In genomic region chr1:25561426-25562100, GRCh38 we compare ENCODE assay signal across 10 cellular contexts. TPM values are rescaled to one million over a fixed set of nuclear protein-coding genes. Genes with fewer than 3 reads are reported as not detected.
DNase-seq lines count a peak whose midpoint lies in the region; ATAC-seq and TF ChIP-seq lines count a peak whose summit lies in the region.
"Had no signal": no experiment of that assay in that cellular context is flagged by ENCODE, and none has a peak within 500 bp of the region (broad histone marks: within the 10 kb centered on the region; RNA-seq: fewer than 3 reads in every experiment).

No MANE protein-coding gene starts in this region.

- H3K9me3 ChIP-seq in SJCRH30 (replicated peaks): no peaks in the 10 kb centered on the region

- ATAC-seq in stimulated activated naive CD8-positive, alpha-beta T cell treated with anti-CD3 and anti-CD28 coated beads, Interleukin-15, Interleukin-2, amounts not matched to agents 100 U/mL and 50 U/mL, for 24 hours: no peak

- H3K27me3 ChIP-seq in brain microvascular endothelial cell (replicated peaks) (no peaks in the 10 kb centered on the region), SJCRH30 (no peaks in the 10 kb centered on the region)

- peaks cover 40% of the 10 kb centered on the region for H3K4me1 Mint-ChIP-seq in T-helper 2 cell treated with Interferon-gamma antibody and Interleukin-4, amounts not matched to agents 5 μg/mL and 100 μg/mL, for 36 hours (ENCODE audit: low read depth)
- H3K4me1 Mint-ChIP-seq in activated CD4-positive, alpha-beta memory T cell treated with anti-CD3 and anti-CD28 coated beads, Interleukin-2, amount 10 ng/mL, durations not matched to agents 7 days and 5 days: peaks cover 82% of the 10 kb centered on the region

- POLR2A ChIA-PET in activated CD4-positive, alpha-beta memory T cell treated with anti-CD3 and anti-CD28 coated beads, Interleukin-2, amount 10 ng/mL, durations not matched to agents 7 days and 5 days (lab: Charles Lee): interaction anchor here (1.2 to 4.9 kb wide), 2 partner anchors 12 to 241 kb away, joined by 3 to 33 read pairs; no protein-coding TSS in a partner anchor

- in situ Hi-C loops in brain microvascular endothelial cell (cut with HindIII; ENCODE audit: low pct_ligation_motif_present, low sequenced_read_pairs): no loop called here

- peaks cover 6% of the 10 kb centered on the region for H3K36me3 ChIP-seq in brain microvascular endothelial cell (replicated peaks)
- H3K36me3 ChIP-seq in SJCRH30: no peaks in the 10 kb centered on the region

- peaks cover 2% of the 10 kb centered on the region for H3K27me3 Mint-ChIP-seq in T-helper 2 cell treated with Interferon-gamma antibody and Interleukin-4, amounts not matched to agents 5 μg/mL and 100 μg/mL, for 36 hours (ENCODE audit: low read depth)
- no peaks in the 10 kb centered on the region for H3K27me3 Mint-ChIP-seq in activated CD4-positive, alpha-beta memory T cell treated with anti-CD3 and anti-CD28 coated beads, Interleukin-2, amount 10 ng/mL, durations not matched to agents 7 days and 5 days

- no peak for TF ChIP-seq CTCF in brain microvascular endothelial cell (IDR thresholded peaks at IDR 0.05; ENCODE audit: low read depth, low read length, missing control alignments)

- H3K36me3 Mint-ChIP-seq in T-helper 2 cell treated with Interferon-gamma antibody and Interleukin-4, amounts not matched to agents 5 μg/mL and 100 μg/mL, for 36 hours (ENCODE audit: low read depth): peaks cover 21% of the 10 kb centered on the region
- peaks cover 38% of the 10 kb centered on the region for H3K36me3 Mint-ChIP-seq in activated CD4-positive, alpha-beta memory T cell treated with anti-CD3 and anti-CD28 coated beads, Interleukin-2, amount 10 ng/mL, durations not matched to agents 7 days and 5 days (ENCODE audit: low read depth)

- CTCF ChIA-PET in activated CD4-positive, alpha-beta memory T cell treated with anti-CD3 and anti-CD28 coated beads, Interleukin-2, amount 10 ng/mL, durations not matched to agents 7 days and 5 days (lab: Charles Lee): interaction anchor here (1.2 kb wide), 1 partner anchor 12 kb away, joined by 3 read pairs; no protein-coding TSS in a partner anchor

- peak overlapping the region; percentile 40 for H3K27ac ChIP-seq in epithelial cell of prostate
- no peak overlapping the region for H3K27ac ChIP-seq in brain microvascular endothelial cell
- H3K27ac ChIP-seq in SJCRH30: no peak overlapping the region

- H3K4me3 ChIP-seq in brain microvascular endothelial cell (ENCODE audit: low read depth, low read length) (no peak overlapping the region), SJCRH30 (no peak overlapping the region)

- H3K4me3 Mint-ChIP-seq in T-helper 2 cell treated with Interferon-gamma antibody and Interleukin-4, amounts not matched to agents 5 μg/mL and 100 μg/mL, for 36 hours: peak overlapping the region; percentile 69
- peak overlapping the region; percentile 37 for H3K4me3 Mint-ChIP-seq in activated CD4-positive, alpha-beta memory T cell treated with anti-CD3 and anti-CD28 coated beads, Interleukin-2, amount 10 ng/mL, durations not matched to agents 7 days and 5 days

- no peaks in the 10 kb centered on the region for H3K9me3 Mint-ChIP-seq in T-helper 2 cell treated with Interferon-gamma antibody and Interleukin-4, amounts not matched to agents 5 μg/mL and 100 μg/mL, for 36 hours
- H3K9me3 Mint-ChIP-seq in activated CD4-positive, alpha-beta memory T cell treated with anti-CD3 and anti-CD28 coated beads, Interleukin-2, amount 10 ng/mL, durations not matched to agents 7 days and 5 days: no peaks in the 10 kb centered on the region

- H3K27ac Mint-ChIP-seq in T-helper 2 cell treated with Interferon-gamma antibody and Interleukin-4, amounts not matched to agents 5 μg/mL and 100 μg/mL, for 36 hours: peak overlapping the region; percentile 81
- H3K27ac Mint-ChIP-seq in activated CD4-positive, alpha-beta memory T cell treated with anti-CD3 and anti-CD28 coated beads, Interleukin-2, amount 10 ng/mL, durations not matched to agents 7 days and 5 days: peak overlapping the region; percentile 83

- no peak for DNase-seq in T-helper 2 cell treated with Interferon-gamma antibody and Interleukin-4, amounts not matched to agents 5 μg/mL and 100 μg/mL, for 36 hours (ENCODE audit: low spot score)
- DNase-seq in T-helper 2 cell (no peak), epithelial cell of prostate (ENCODE audit: low read depth, low spot score) (no peak), NCI-H2029 (lab: John Stamatoyannopoulos, UW) (no peak), brain microvascular endothelial cell (no peak), SJCRH30 (no peak)
- DNase-seq in activated CD4-positive, alpha-beta memory T cell treated with anti-CD3 and anti-CD28 coated beads, Interleukin-2, amount 10 ng/mL, durations not matched to agents 7 days and 5 days: no peak
- peak; percentile 36 for DNase-seq in stimulated activated naive CD8-positive, alpha-beta T cell treated with anti-CD3 and anti-CD28 coated beads, Interleukin-15, Interleukin-2, amounts not matched to agents 100 U/mL and 50 U/mL, for 24 hours
- DNase-seq: NCI-H1048, NCI-H524 treated with DMSO at 0.1 percent for 48 hours had no signal

- peaks cover 11% of the 10 kb centered on the region for H3K4me1 ChIP-seq in SJCRH30

RNA-seq across cellular contexts. Expression of gene LDLRAP1, which starts 18.2 kb away (rescaled TPM):
- total RNA-seq in activated CD4-positive, alpha-beta memory T cell treated with anti-CD3 and anti-CD28 coated beads, Interleukin-2, amount 10 ng/mL, durations not matched to agents 7 days and 5 days: 10 to 100 TPM; 26.4 to 27.7 TPM
- total RNA-seq in SJCRH30 (2014; rRNA removed; shearing (Covaris generic)): 22.8 and 23.9 TPM in 2 replicates

RNA-seq across cellular contexts. Expression of gene MAN1C1, which starts 55.0 kb away (rescaled TPM):
- total RNA-seq in activated CD4-positive, alpha-beta memory T cell treated with anti-CD3 and anti-CD28 coated beads, Interleukin-2, amount 10 ng/mL, durations not matched to agents 7 days and 5 days: 10 to 100 TPM; 22.3 to 24.1 TPM
- total RNA-seq in SJCRH30 (2014; rRNA removed; shearing (Covaris generic)): 73.9 and 74.6 TPM in 2 replicates
